In genomic region chr17:78313735-78314648, GRCh38 we compare ENCODE assay signal across 1 cellular context.
TF ChIP-seq lines count a peak whose summit lies in the region.

No MANE protein-coding gene starts in this region.

TF ChIP-seq in HEK293, 187 proteins besides CTCF, POLR2A, EP300 and RAD21 (continued from another document and continues in another):
- TF ChIP-seq ZNF639 (tag by site-specific recombination; IDR thresholded peaks at IDR 0.05), result no peak
- no peak for TF ChIP-seq RBAK (tag by site-specific recombination; IDR thresholded peaks at IDR 0.05)
- TF ChIP-seq ZNF404 (tag by site-specific recombination; IDR thresholded peaks at IDR 0.05), result no peak
- no peak for TF ChIP-seq ZNF37A (tag by site-specific recombination; IDR thresholded peaks at IDR 0.05)
- TF ChIP-seq HOXA7 (CRISPR knock-in tag; IDR thresholded peaks at IDR 0.05; ENCODE audit: borderline replicate concordance), result no peak
- no peak for TF ChIP-seq GLI4 (tag by site-specific recombination; IDR thresholded peaks at IDR 0.05)
- TF ChIP-seq HIC1 (tag by site-specific recombination; IDR thresholded peaks at IDR 0.05), result peak; percentile 91
- TF ChIP-seq GLI2 (tag by site-specific recombination; IDR thresholded peaks at IDR 0.05; ENCODE audit: borderline replicate concordance, low read depth), result no peak
- no peak for TF ChIP-seq ZNF146 (tag by site-specific recombination; IDR thresholded peaks at IDR 0.05)
- peak; percentile 98 for TF ChIP-seq KLF9 (tag by site-specific recombination; IDR thresholded peaks at IDR 0.05; ENCODE audit: low read depth)
- no peak for TF ChIP-seq ZBTB7A (tag by site-specific recombination; IDR thresholded peaks at IDR 0.05; ENCODE audit: low read depth)
- TF ChIP-seq ZNF830 (tag by site-specific recombination; IDR thresholded peaks at IDR 0.05; ENCODE audit: low read depth), result no peak
- TF ChIP-seq ZNF501 (tag by site-specific recombination; IDR thresholded peaks at IDR 0.05), result 0 out of 2 replicates have a peak, but pooled peaks have one; percentile 41
- peak; percentile 95 for TF ChIP-seq EGR2 (tag by site-specific recombination; IDR thresholded peaks at IDR 0.05; ENCODE audit: low read depth)
- TF ChIP-seq, protein P1, sequence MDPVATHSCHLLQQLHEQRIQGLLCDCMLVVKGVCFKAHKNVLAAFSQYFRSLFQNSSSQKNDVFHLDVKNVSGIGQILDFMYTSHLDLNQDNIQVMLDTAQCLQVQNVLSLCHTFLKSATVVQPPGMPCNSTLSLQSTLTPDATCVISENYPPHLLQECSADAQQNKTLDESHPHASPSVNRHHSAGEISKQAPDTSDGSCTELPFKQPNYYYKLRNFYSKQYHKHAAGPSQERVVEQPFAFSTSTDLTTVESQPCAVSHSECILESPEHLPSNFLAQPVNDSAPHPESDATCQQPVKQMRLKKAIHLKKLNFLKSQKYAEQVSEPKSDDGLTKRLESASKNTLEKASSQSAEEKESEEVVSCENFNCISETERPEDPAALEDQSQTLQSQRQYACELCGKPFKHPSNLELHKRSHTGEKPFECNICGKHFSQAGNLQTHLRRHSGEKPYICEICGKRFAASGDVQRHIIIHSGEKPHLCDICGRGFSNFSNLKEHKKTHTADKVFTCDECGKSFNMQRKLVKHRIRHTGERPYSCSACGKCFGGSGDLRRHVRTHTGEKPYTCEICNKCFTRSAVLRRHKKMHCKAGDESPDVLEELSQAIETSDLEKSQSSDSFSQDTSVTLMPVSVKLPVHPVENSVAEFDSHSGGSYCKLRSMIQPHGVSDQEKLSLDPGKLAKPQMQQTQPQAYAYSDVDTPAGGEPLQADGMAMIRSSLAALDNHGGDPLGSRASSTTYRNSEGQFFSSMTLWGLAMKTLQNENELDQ (tag by site-specific recombination; IDR thresholded peaks at IDR 0.05; ENCODE audit: low read depth), result no peak
- TF ChIP-seq, protein P2, sequence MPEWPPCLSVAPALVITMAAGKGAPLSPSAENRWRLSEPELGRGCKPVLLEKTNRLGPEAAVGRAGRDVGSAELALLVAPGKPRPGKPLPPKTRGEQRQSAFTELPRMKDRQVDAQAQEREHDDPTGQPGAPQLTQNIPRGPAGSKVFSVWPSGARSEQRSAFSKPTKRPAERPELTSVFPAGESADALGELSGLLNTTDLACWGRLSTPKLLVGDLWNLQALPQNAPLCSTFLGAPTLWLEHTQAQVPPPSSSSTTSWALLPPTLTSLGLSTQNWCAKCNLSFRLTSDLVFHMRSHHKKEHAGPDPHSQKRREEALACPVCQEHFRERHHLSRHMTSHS (tag by site-specific recombination; IDR thresholded peaks at IDR 0.05), result no peak
- no peak for TF ChIP-seq ZNF473 (tag by site-specific recombination; IDR thresholded peaks at IDR 0.05)
- no peak for TF ChIP-seq HOXC10 (CRISPR knock-in tag; IDR thresholded peaks at IDR 0.05)
- no peak for TF ChIP-seq ZNF138 (tag by site-specific recombination; IDR thresholded peaks at IDR 0.05; ENCODE audit: borderline replicate concordance)
- no peak for TF ChIP-seq ZNF350 (tag by site-specific recombination; IDR thresholded peaks at IDR 0.05)
- no peak for TF ChIP-seq BCL11A (tag by site-specific recombination; IDR thresholded peaks at IDR 0.05; ENCODE audit: low read depth)
- no peak for TF ChIP-seq ZNF112 (tag by site-specific recombination; IDR thresholded peaks at IDR 0.05)
- no peak for TF ChIP-seq ZBTB44 (tag by site-specific recombination; IDR thresholded peaks at IDR 0.05)
- no peak for TF ChIP-seq SCRT2 (tag by site-specific recombination; IDR thresholded peaks at IDR 0.05)
- TF ChIP-seq TCF7L2 (IDR thresholded peaks at IDR 0.05; ENCODE audit: borderline replicate concordance, low read depth, low read length), result no peak
- TF ChIP-seq ZNF623 (tag by site-specific recombination; IDR thresholded peaks at IDR 0.05), result no peak
- TF ChIP-seq ZSCAN16 (tag by site-specific recombination; IDR thresholded peaks at IDR 0.05), result peak; percentile 79; the same call in 1 of the 2 replicates
- no peak for TF ChIP-seq ZNF792 (tag by site-specific recombination; IDR thresholded peaks at IDR 0.05)
- 0 out of 2 replicates have a peak, but pooled peaks have one; percentile 34 for TF ChIP-seq ZNF366 (tag by site-specific recombination; conservative IDR thresholded peaks at IDR 0.05)
- TF ChIP-seq KLF10 (tag by site-specific recombination; IDR thresholded peaks at IDR 0.05), result peak; percentile 99
- TF ChIP-seq ZNF398 (tag by site-specific recombination; IDR thresholded peaks at IDR 0.05), result peak; percentile 95
- TF ChIP-seq ZNF571 (tag by site-specific recombination; IDR thresholded peaks at IDR 0.05), result no peak
- no peak for TF ChIP-seq ZNF449 (tag by site-specific recombination; IDR thresholded peaks at IDR 0.05)
- TF ChIP-seq ZNF510 (tag by site-specific recombination; IDR thresholded peaks at IDR 0.05; ENCODE audit: insufficient replicate concordance), result no peak
- peak; percentile 82; the same call in 1 of the 2 replicates for TF ChIP-seq SP7 (tag by site-specific recombination; IDR thresholded peaks at IDR 0.05)
- TF ChIP-seq, protein P3, sequence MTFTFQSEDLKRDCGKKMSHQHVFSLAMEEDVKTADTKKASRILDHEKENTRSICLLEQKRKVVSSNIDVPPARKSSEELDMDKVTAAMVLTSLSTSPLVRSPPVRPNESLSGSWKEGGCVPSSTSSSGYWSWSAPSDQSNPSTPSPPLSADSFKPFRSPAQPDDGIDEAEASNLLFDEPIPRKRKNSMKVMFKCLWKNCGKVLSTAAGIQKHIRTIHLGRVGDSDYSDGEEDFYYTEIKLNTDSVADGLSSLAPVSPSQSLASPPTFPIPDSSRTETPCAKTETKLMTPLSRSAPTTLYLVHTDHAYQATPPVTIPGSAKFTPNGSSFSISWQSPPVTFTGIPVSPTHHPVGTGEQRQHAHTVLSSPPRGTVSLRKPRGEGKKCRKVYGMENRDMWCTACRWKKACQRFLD (tag by site-specific recombination; IDR thresholded peaks at IDR 0.05), result no peak
- TF ChIP-seq ZNF174 (tag by site-specific recombination; IDR thresholded peaks at IDR 0.05), result no peak
- no peak for TF ChIP-seq SCRT1 (tag by site-specific recombination; IDR thresholded peaks at IDR 0.05; ENCODE audit: borderline replicate concordance)
- no peak for TF ChIP-seq YY2 (tag by site-specific recombination; IDR thresholded peaks at IDR 0.05)
- peak; percentile 81 for TF ChIP-seq KLF16 (tag by site-specific recombination; IDR thresholded peaks at IDR 0.05)
- TF ChIP-seq ZNF433 (tag by site-specific recombination; IDR thresholded peaks at IDR 0.05; ENCODE audit: low read depth), result no peak
- TF ChIP-seq ZNF280D (tag by site-specific recombination; IDR thresholded peaks at IDR 0.05), result no peak
- TF ChIP-seq ZNF777 (tag by site-specific recombination; IDR thresholded peaks at IDR 0.05; ENCODE audit: borderline replicate concordance), result no peak
- TF ChIP-seq, protein P4, sequence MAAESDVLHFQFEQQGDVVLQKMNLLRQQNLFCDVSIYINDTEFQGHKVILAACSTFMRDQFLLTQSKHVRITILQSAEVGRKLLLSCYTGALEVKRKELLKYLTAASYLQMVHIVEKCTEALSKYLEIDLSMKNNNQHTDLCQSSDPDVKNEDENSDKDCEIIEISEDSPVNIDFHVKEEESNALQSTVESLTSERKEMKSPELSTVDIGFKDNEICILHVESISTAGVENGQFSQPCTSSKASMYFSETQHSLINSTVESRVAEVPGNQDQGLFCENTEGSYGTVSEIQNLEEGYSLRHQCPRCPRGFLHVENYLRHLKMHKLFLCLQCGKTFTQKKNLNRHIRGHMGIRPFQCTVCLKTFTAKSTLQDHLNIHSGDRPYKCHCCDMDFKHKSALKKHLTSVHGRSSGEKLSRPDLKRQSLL (tag by site-specific recombination; IDR thresholded peaks at IDR 0.05), result peak; percentile 30; the same call in 1 of the 2 replicates
- TF ChIP-seq ZFP37 (tag by site-specific recombination; IDR thresholded peaks at IDR 0.05), result no peak
- peak; percentile 89; the same call in 1 of the 2 replicates for TF ChIP-seq KLF8 (tag by site-specific recombination; IDR thresholded peaks at IDR 0.05)
- TF ChIP-seq ZNF670 (tag by site-specific recombination; IDR thresholded peaks at IDR 0.05; ENCODE audit: low read depth), result no peak
